16 cellular contexts compared by ENCODE assay signal in genomic region chr20:31835554-31835953, GRCh38. TPM values are rescaled to one million over a fixed set of nuclear protein-coding genes. Genes with fewer than 3 reads are reported as not detected.
DNase-seq lines count a peak whose midpoint lies in the region; ATAC-seq and TF ChIP-seq lines count a peak whose summit lies in the region.
"Had no signal": no experiment of that assay in that cellular context is flagged by ENCODE, and none has a peak within 500 bp of the region (broad histone marks: within the 10 kb centered on the region; RNA-seq: fewer than 3 reads in every experiment).

No MANE protein-coding gene starts in this region.

- H3K4me3 ChIP-seq in SK-N-SH (ENCODE audit: low read depth in 2 of 2, low read length in 1 of 2): no peak overlapping the region
- H3K4me3 ChIP-seq: stomach had no signal

- no peak overlapping the region for H3K4me3 Mint-ChIP-seq in nephron
- H3K4me3 Mint-ChIP-seq: activated B cell treated with CpG ODN at 0.5 μM for 24 hours; activated naive CD4-positive, alpha-beta T cell treated with anti-CD3 and anti-CD28 coated beads for 36 hours; mesothelial cell of epicardium had no signal

- POLR2A ChIA-PET in SK-N-SH (lab: Yijun Ruan, JAX): no interaction called here

- peaks cover 34 to 47% of the 10 kb centered on the region in 2 experiments for H3K4me1 ChIP-seq in SK-N-SH (ENCODE audit: control insufficient read depth in 1 of 2, insufficient read depth in 2 of 2, low read depth in 1 of 2, low read length in 1 of 2)

- H3K27ac Mint-ChIP-seq in nephron: peak overlapping the region in 2 of 3 experiments; percentile 44 to 88
- H3K27ac Mint-ChIP-seq: activated B cell treated with CpG ODN at 0.5 μM for 24 hours; activated naive CD4-positive, alpha-beta T cell treated with anti-CD3 and anti-CD28 coated beads for 36 hours; IgD-negative memory B cell; mesothelial cell of epicardium had no signal

- DNase-seq in COLO668 (lab: John Stamatoyannopoulos, UW; ENCODE audit: unreplicated experiment) (peak; percentile 65), SK-N-SH (no peak), KBM-7 (no peak), NCI-H1105 treated with DMSO at 0.1 percent for 48 hours (lab: John Stamatoyannopoulos, UW) (no peak)
- DNase-seq: activated CD8-positive, alpha-beta memory T cell treated with anti-CD3 and anti-CD28 coated beads, Interleukin-2, amount 50 U/mL, for 4 hours; NCI-H345 had no signal

- H3K4me2 ChIP-seq in SK-N-SH: peak overlapping the region; percentile 30

- no peaks in the 10 kb centered on the region for H3K79me2 ChIP-seq in SK-N-SH (ENCODE audit: insufficient read depth)

- WGBS in SK-N-SH (ENCODE audit: low lambda C conversion rate): 84% methylated on average over 5 of the region's 9 CpGs

- H3K9me3 ChIP-seq in SK-N-SH: no peaks in the 10 kb centered on the region
- H3K9me3 ChIP-seq: stomach had no signal

- no peaks in the 10 kb centered on the region for H3K9me3 Mint-ChIP-seq in nephron
- H3K9me3 Mint-ChIP-seq: activated B cell treated with CpG ODN at 0.5 μM for 24 hours; activated naive CD4-positive, alpha-beta T cell treated with anti-CD3 and anti-CD28 coated beads for 36 hours; effector memory CD8-positive, alpha-beta T cell; IgD-negative memory B cell; mesothelial cell of epicardium had no signal

- no peaks in the 10 kb centered on the region for H3K9me2 ChIP-seq in SK-N-SH

- TF ChIP-seq RAD21 in SK-N-SH (IDR thresholded peaks at IDR 0.05; ENCODE audit: low read length): no peak

- no peaks in the 10 kb centered on the region for H3K36me3 Mint-ChIP-seq in nephron (ENCODE audit: low read depth)
- H3K36me3 Mint-ChIP-seq: mesothelial cell of epicardium had no signal

- no peak overlapping the region for H2AFZ ChIP-seq in SK-N-SH (ENCODE audit: low read depth)

- in situ Hi-C loops in KBM-7 (cut with MboI; ENCODE audit: low pct_unique_long_range_greater_than_20kb, low sequenced_read_pairs): no loop called here

- peak; percentile 12 for ATAC-seq in HG03159 (IDR thresholded peaks at IDR 0.05; ENCODE audit: unreplicated experiment)
- ATAC-seq in GM21423 (IDR thresholded peaks at IDR 0.05; ENCODE audit: unreplicated experiment): no peak
- ATAC-seq in HG03280 (IDR thresholded peaks at IDR 0.05; ENCODE audit: unreplicated experiment): no peak

- no peaks in the 10 kb centered on the region for H3K27me3 Mint-ChIP-seq in nephron (ENCODE audit: low read depth)
- H3K27me3 Mint-ChIP-seq: activated B cell treated with CpG ODN at 0.5 μM for 24 hours; effector memory CD8-positive, alpha-beta T cell had no signal

- TF ChIP-seq CTCF in SK-N-SH (IDR thresholded peaks at IDR 0.05) (no peak), nephron (IDR thresholded peaks at IDR 0.05; ENCODE audit: unreplicated experiment in 3 of 3) (no peak)

- H4K20me1 ChIP-seq in SK-N-SH (ENCODE audit: insufficient read depth): no peaks in the 10 kb centered on the region

- H3K9ac ChIP-seq in SK-N-SH: peak overlapping the region; percentile 18; the same call in 1 of the 2 replicates

- TF ChIP-seq EP300 in SK-N-SH (IDR thresholded peaks at IDR 0.05; ENCODE audit: borderline replicate concordance in 1 of 2, low read depth in 1 of 2, low read length in 1 of 2): no peak

- no peaks in the 10 kb centered on the region for H3K27me3 ChIP-seq in SK-N-SH (ENCODE audit: insufficient read depth)

- H3K4me1 Mint-ChIP-seq in nephron: peaks cover 30% of the 10 kb centered on the region

- no peaks in the 10 kb centered on the region for H3K36me3 ChIP-seq in SK-N-SH (replicated peaks in 1 of 2; ENCODE audit: control insufficient read depth in 1 of 2, insufficient read depth in 2 of 2, low read length in 1 of 2)
- H3K36me3 ChIP-seq: stomach had no signal

- CTCF ChIA-PET in SK-N-SH (lab: Yijun Ruan, JAX): interaction anchor here (2.2 to 15.5 kb wide), 6 partner anchors 11 to 197 kb away, joined by 7 to 174 read pairs (median 48); partner anchors contain the start of gene FOXS1

- H3F3A ChIP-seq in SK-N-SH (replicated peaks; ENCODE audit: insufficient read depth): peaks cover 33% of the 10 kb centered on the region

- H3K27ac ChIP-seq in SK-N-SH (ENCODE audit: low read depth in 2 of 2, low read length in 1 of 2): peak overlapping the region; percentile 62 to 88; a peak in 3 of 4 replicates

TF ChIP-seq in SK-N-SH, 30 proteins besides CTCF, POLR2A, EP300 and RAD21:
- TF ChIP-seq FOXM1 (IDR thresholded peaks at IDR 0.05; ENCODE audit: low read depth) (no peak), YY1 (IDR thresholded peaks at IDR 0.05; ENCODE audit: low read depth) (no peak), MXI1 (IDR thresholded peaks at IDR 0.05; ENCODE audit: low read depth, low read length) (no peak), TAF1 (IDR thresholded peaks at IDR 0.05; ENCODE audit: borderline replicate concordance, low read depth, low read length) (no peak), CHD2 (IDR thresholded peaks at IDR 0.05; ENCODE audit: low read length, partially characterized antibody) (no peak)

RNA-seq across cellular contexts. Expression of gene FOXS1, which starts 9.8 kb away (rescaled TPM):
- 0.73 and 0.99 TPM in 2 replicates for polyA plus RNA-seq in SK-N-SH (2012; rRNA removed)
- 0.48 and 0.83 TPM in 2 replicates for polyA plus RNA-seq in SK-N-SH (2012; cell fraction: cytosol; rRNA removed)
- polyA plus RNA-seq in SK-N-SH (2012; cell fraction: nucleus; rRNA removed): 0.58 and 0.85 TPM in 2 replicates
- polyA plus RNA-seq: IgD-negative memory B cell had no signal

RNA-seq across cellular contexts. Expression of gene MYLK2, which starts 16.4 kb away (rescaled TPM):
- polyA plus RNA-seq in SK-N-SH (2012; rRNA removed): 0.21 and 0.31 TPM in 2 replicates
- polyA plus RNA-seq in SK-N-SH (2012; cell fraction: cytosol; rRNA removed): 0.09 and 0.18 TPM in 2 replicates
- polyA plus RNA-seq in SK-N-SH (2012; cell fraction: nucleus; rRNA removed): 1.0 and 1.3 TPM in 2 replicates
- polyA plus RNA-seq: IgD-negative memory B cell had no signal

RNA-seq across cellular contexts. Expression of gene DUSP15, which starts 34.8 kb away (rescaled TPM):
- 4.3 and 5.4 TPM in 2 replicates for polyA plus RNA-seq in SK-N-SH (2012; rRNA removed)
- polyA plus RNA-seq in SK-N-SH (2012; cell fraction: cytosol; rRNA removed): 2.6 and 4.9 TPM in 2 replicates
- 11.5 and 13.8 TPM in 2 replicates for polyA plus RNA-seq in SK-N-SH (2012; cell fraction: nucleus; rRNA removed)
- polyA plus RNA-seq: IgD-negative memory B cell had no signal

RNA-seq across cellular contexts. Expression of gene TTLL9, which starts 34.9 kb away (rescaled TPM):
- polyA plus RNA-seq in SK-N-SH (2012; rRNA removed): 0.23 and 0.32 TPM in 2 replicates
- 0.24 and 0.30 TPM in 2 replicates for polyA plus RNA-seq in SK-N-SH (2012; cell fraction: cytosol; rRNA removed)
- 1.2 and 1.8 TPM in 2 replicates for polyA plus RNA-seq in SK-N-SH (2012; cell fraction: nucleus; rRNA removed)
- polyA plus RNA-seq: IgD-negative memory B cell had no signal
